24 cellular contexts compared by ENCODE assay signal in the genomic region with DNA sequence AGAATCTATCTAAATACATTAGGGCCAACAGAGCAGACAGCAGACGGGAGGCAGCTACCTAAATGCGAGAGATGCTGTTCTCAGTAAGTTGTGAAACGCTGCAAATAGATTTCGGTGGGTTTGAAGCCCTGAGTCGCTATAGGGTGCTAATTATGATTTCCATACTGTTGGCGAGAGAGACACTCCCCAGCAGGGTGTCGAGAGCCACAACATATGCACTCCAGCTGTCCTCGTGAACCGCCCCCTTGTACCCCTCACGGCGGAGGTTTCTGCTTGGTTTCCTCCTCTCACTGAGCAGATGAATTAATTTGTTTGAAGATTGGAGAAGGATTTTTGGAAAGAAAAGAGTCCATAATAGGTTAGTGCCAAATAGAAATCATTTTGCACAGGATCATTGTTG.
DNase-seq lines count a peak whose midpoint lies in the region; ATAC-seq and TF ChIP-seq lines count a peak whose summit lies in the region.
"Had no signal": no experiment of that assay in that cellular context is flagged by ENCODE, and none has a peak within 500 bp of the region (broad histone marks: within the 10 kb centered on the region; RNA-seq: fewer than 3 reads in every experiment).

No MANE protein-coding gene starts in this region.

- H3K27me3 ChIP-seq in DND-41 (ENCODE audit: insufficient read depth, low read length, poor library complexity) = no peaks in the 10 kb centered on the region
- H3K27me3 ChIP-seq: BLaER1 treated with 17β-estradiol and CSF1 and Interleukin-3, amounts not matched to agents 10 nM and 100 nM; SJSA1 had no signal

- no peak overlapping the region for H3K4me3 Mint-ChIP-seq in glutamatergic neuron (ENCODE audit: unreplicated experiment)
- H3K4me3 Mint-ChIP-seq: CD4-positive, alpha-beta T cell; HFFc6 had no signal

- H3K9ac ChIP-seq in DND-41 (ENCODE audit: low read depth, low read length) = no peak overlapping the region
- H3K9ac ChIP-seq: BLaER1 treated with 17β-estradiol and CSF1 and Interleukin-3, amounts not matched to agents 10 nM and 100 nM had no signal

- no peak for TF ChIP-seq CTCF in DND-41 (IDR thresholded peaks at IDR 0.05; ENCODE audit: borderline replicate concordance, extremely low read depth, low read length, poor library complexity, severe bottlenecking)
- no peak for TF ChIP-seq CTCF in glutamatergic neuron (IDR thresholded peaks at IDR 0.05; ENCODE audit: partially characterized antibody, unreplicated experiment)

- H3K27ac Mint-ChIP-seq in glutamatergic neuron (ENCODE audit: unreplicated experiment) = peak overlapping the region; percentile 40
- H3K27ac Mint-ChIP-seq: CD4-positive, alpha-beta T cell; HFFc6 had no signal

- no peak overlapping the region for H2AFZ ChIP-seq in DND-41 (ENCODE audit: low read depth, low read length)

- H3K27me3 Mint-ChIP-seq in glutamatergic neuron (ENCODE audit: unreplicated experiment) = peaks cover 2% of the 10 kb centered on the region
- H3K27me3 Mint-ChIP-seq: CD4-positive, alpha-beta T cell had no signal

- DNase-seq in DND-41 = no peak
- peak; percentile 84 for DNase-seq in NCI-H2227 (lab: John Stamatoyannopoulos, UW; ENCODE audit: unreplicated experiment)
- DNase-seq in NCI-H524 (lab: John Stamatoyannopoulos, UW) = peak; percentile 65 to 77
- DNase-seq in glutamatergic neuron = no peak
- no peak for DNase-seq in MV-4-11 (lab: John Stamatoyannopoulos, UW)
- DNase-seq in medulla oblongata (ENCODE audit: extremely low spot score) = no peak
- DNase-seq: AML-193; CD4-positive, alpha-beta T cell; DMS53; GOT3; HFFc6; Karpas-422; NCI-H1092 treated with DMSO at 0.1 percent for 48 hours; NCI-H2029; NCI-H510A treated with DMSO at 0.1 percent for 48 hours; NCI-H82; Right ventricle myocardium superior; RPMI8226; T-helper 2 cell had no signal

- peaks cover 24% of the 10 kb centered on the region for H3K9me3 ChIP-seq in DND-41 (ENCODE audit: insufficient read depth, low read length, severe bottlenecking)
- H3K9me3 ChIP-seq: HAP-1, SJSA1 had no signal

- H3K36me3 ChIP-seq in DND-41 (ENCODE audit: insufficient read depth, low read length) = no peaks in the 10 kb centered on the region
- H3K36me3 ChIP-seq: HAP-1, SJSA1 had no signal

- H3K36me3 Mint-ChIP-seq in glutamatergic neuron (ENCODE audit: unreplicated experiment) = peaks cover 9% of the 10 kb centered on the region

- ATAC-seq in DND-41 (ENCODE audit: insufficient read depth, low read depth) = peak; percentile 35; the same call in 1 of the 3 replicates
- ATAC-seq in GM18858 (IDR thresholded peaks at IDR 0.05; ENCODE audit: unreplicated experiment) = no peak
- ATAC-seq: HepG2 had no signal

- H3K27ac ChIP-seq in DND-41 (ENCODE audit: low read length) = no peak overlapping the region
- H3K27ac ChIP-seq: BLaER1 treated with 17β-estradiol and CSF1 and Interleukin-3, amounts not matched to agents 10 nM and 100 nM; SJSA1 had no signal

- H3K4me3 ChIP-seq in DND-41 (ENCODE audit: low read depth in 1 of 2, low read length in 2 of 2) = no peak overlapping the region
- H3K4me3 ChIP-seq: BLaER1 treated with 17β-estradiol and CSF1 and Interleukin-3, amounts not matched to agents 10 nM and 100 nM; HAP-1; SJSA1 had no signal

- no peaks in the 10 kb centered on the region for H3K4me1 ChIP-seq in DND-41 (ENCODE audit: insufficient read depth, low read length)
- H3K4me1 ChIP-seq: BLaER1 treated with 17β-estradiol and CSF1 and Interleukin-3, amounts not matched to agents 10 nM and 100 nM; HAP-1; SJSA1 had no signal

- no peaks in the 10 kb centered on the region for H4K20me1 ChIP-seq in DND-41 (ENCODE audit: insufficient read depth, low read length)
- H4K20me1 ChIP-seq: BLaER1 treated with 17β-estradiol and CSF1 and Interleukin-3, amounts not matched to agents 10 nM and 100 nM had no signal

- peaks cover 5% of the 10 kb centered on the region for H3K9me3 Mint-ChIP-seq in glutamatergic neuron (ENCODE audit: unreplicated experiment)

- no peak overlapping the region for H3K4me2 ChIP-seq in DND-41 (ENCODE audit: insufficient read depth, low read length)
- H3K4me2 ChIP-seq: BLaER1 treated with 17β-estradiol and CSF1 and Interleukin-3, amounts not matched to agents 10 nM and 100 nM had no signal

- H3K4me1 Mint-ChIP-seq in glutamatergic neuron (ENCODE audit: low read depth, unreplicated experiment) = peaks cover 3% of the 10 kb centered on the region

- H3K79me2 ChIP-seq in DND-41 (ENCODE audit: insufficient read depth, low read length) = no peaks in the 10 kb centered on the region

Comparison
In these comparisons a context has a peak if more than half of its experiments do, and no peak if none do; other contexts are left out.
1. DNase-seq: peak in NCI-H2227 (single experiment) and NCI-H524 (2 of 2); none in DND-41 (single experiment), glutamatergic neuron (single experiment), MV-4-11 (single experiment) and medulla oblongata (single experiment).